8 cellular contexts compared by ENCODE assay signal in the genomic region with DNA sequence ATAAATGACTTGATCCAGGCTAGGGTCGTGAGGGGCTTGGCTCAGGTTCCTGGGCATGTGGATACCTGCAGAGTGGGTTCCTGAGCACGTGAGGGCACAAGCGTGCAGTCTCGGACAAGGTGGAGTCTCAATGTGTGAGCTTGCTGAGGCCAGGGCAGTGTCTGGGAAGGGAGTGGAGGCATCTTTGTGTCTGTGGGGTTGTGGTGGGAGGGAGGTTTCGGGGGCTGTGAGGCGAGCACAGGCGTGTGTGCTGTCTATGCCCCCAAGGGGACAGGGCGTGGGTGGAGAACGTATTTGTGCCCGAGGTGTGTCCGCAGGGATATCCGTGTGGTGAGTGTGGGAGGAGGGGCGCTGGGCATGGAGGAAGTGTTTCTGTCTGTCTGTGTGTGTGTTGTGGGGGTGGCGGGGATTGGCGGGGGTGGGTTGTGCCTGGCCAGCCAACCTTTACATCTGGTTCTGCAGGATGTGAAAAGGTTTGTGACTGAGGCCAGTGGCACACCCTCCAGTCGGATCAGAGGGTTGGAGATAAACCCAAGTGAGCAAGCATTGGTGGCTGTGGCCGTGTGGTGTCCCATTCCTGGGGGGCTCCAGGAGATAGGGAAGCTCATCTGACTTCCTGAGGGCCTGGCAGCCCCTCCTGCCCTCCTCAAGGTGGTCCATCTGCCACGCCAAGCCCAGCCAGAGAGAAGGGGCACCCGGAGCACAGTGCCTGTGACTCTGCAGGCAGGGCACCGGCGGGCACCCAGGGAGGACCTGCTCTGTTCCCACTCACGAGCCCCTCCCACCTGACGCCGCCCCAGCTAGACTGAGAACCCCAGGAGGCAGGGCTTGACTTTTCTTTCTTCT. TPM values are rescaled to one million over a fixed set of nuclear protein-coding genes. Genes with fewer than 3 reads are reported as not detected.
A peak's percentile ranks its signal among the peaks of the same experiment; 100 is the strongest.
DNase-seq lines count a peak whose midpoint lies in the region; ATAC-seq and TF ChIP-seq lines count a peak whose summit lies in the region.

No MANE protein-coding gene starts in this region.

- H3K27ac ChIP-seq in cingulate gyrus (ENCODE audit: low read depth, low read length) = peak overlapping the region; percentile 61

- peak overlapping the region; percentile 95 for H3K27ac Mint-ChIP-seq in activated naive CD4-positive, alpha-beta T cell treated with anti-CD3 and anti-CD28 coated beads, Interleukin-2, amount 10 ng/mL, durations not matched to agents 7 days and 5 days
- H3K27ac Mint-ChIP-seq in naive B cell = peak overlapping the region; percentile 92 to 100 (median 99)
- no peak overlapping the region for H3K27ac Mint-ChIP-seq in WTC11

- peak; percentile 66 for DNase-seq in activated naive CD4-positive, alpha-beta T cell treated with anti-CD3 and anti-CD28 coated beads, Interleukin-2, amount 10 ng/mL, durations not matched to agents 7 days and 5 days
- no peak for DNase-seq in activated naive CD4-positive, alpha-beta T cell treated with Interleukin-2 at 50 U/mL for 16 hours
- peak; percentile 59 to 70 for DNase-seq in NOMO-1 (lab: John Stamatoyannopoulos, UW; ENCODE audit: unreplicated experiment in 2 of 2)
- DNase-seq in naive B cell = peak; percentile 93
- no peak for DNase-seq in WTC11 (ENCODE audit: low spot score)

- no peak for TF ChIP-seq CTCF in WTC11 (IDR thresholded peaks at IDR 0.05)

- no peaks in the 10 kb centered on the region for H3K9me3 Mint-ChIP-seq in activated naive CD4-positive, alpha-beta T cell treated with anti-CD3 and anti-CD28 coated beads, Interleukin-2, amount 10 ng/mL, durations not matched to agents 7 days and 5 days
- peaks cover 0 to 9% (median under 1%) of the 10 kb centered on the region in 7 donors for H3K9me3 Mint-ChIP-seq in naive B cell
- H3K9me3 Mint-ChIP-seq in WTC11 = peaks cover 4% of the 10 kb centered on the region; the same call in 1 of the 2 replicates

- peaks cover 4% of the 10 kb centered on the region for H3K27me3 Mint-ChIP-seq in activated naive CD4-positive, alpha-beta T cell treated with anti-CD3 and anti-CD28 coated beads, Interleukin-2, amount 10 ng/mL, durations not matched to agents 7 days and 5 days
- H3K27me3 Mint-ChIP-seq in naive B cell (no peaks in the 10 kb centered on the region), WTC11 (ENCODE audit: low read depth) (no peaks in the 10 kb centered on the region; the same call in none of the 2 replicates)

- H3K4me1 Mint-ChIP-seq in activated naive CD4-positive, alpha-beta T cell treated with anti-CD3 and anti-CD28 coated beads, Interleukin-2, amount 10 ng/mL, durations not matched to agents 7 days and 5 days = peaks cover 83% of the 10 kb centered on the region
- peaks cover 52 to 76% (median 69%) of the 10 kb centered on the region in 3 donors for H3K4me1 Mint-ChIP-seq in naive B cell
- H3K4me1 Mint-ChIP-seq in WTC11 = peaks cover 27% of the 10 kb centered on the region

- POLR2A ChIA-PET in WTC11 (lab: Charles Lee) = interaction anchor here (0.9 kb wide), 1 partner anchor 11 kb away, joined by 3 read pairs; no protein-coding TSS in a partner anchor

- H3K4me3 Mint-ChIP-seq in activated naive CD4-positive, alpha-beta T cell treated with anti-CD3 and anti-CD28 coated beads, Interleukin-2, amount 10 ng/mL, durations not matched to agents 7 days and 5 days = peak overlapping the region; percentile 76
- H3K4me3 Mint-ChIP-seq in naive B cell (peak overlapping the region; percentile 71 to 90 (median 80)), WTC11 (no peak overlapping the region)

- CTCF ChIA-PET in activated naive CD4-positive, alpha-beta T cell treated with anti-CD3 and anti-CD28 coated beads, Interleukin-2, amount 10 ng/mL, durations not matched to agents 7 days and 5 days (lab: Charles Lee) = interaction anchor here (0.9 to 6.0 kb wide), 17 partner anchors 9 to 59 kb away, joined by 3 to 88 read pairs (median 7); a partner anchor contains a TSS
- CTCF ChIA-PET in WTC11 (lab: Charles Lee) = interaction anchor here (0.9 to 4.6 kb wide), 27 partner anchors 10 to 369 kb away, joined by 3 to 50 read pairs (median 7); a partner anchor contains a TSS

- ATAC-seq in naive B cell (ENCODE audit: low read depth in 2 of 2) = peak; percentile 70 to 71
- no peak for ATAC-seq in WTC11
- no peak for ATAC-seq in GM21360 (IDR thresholded peaks at IDR 0.05; ENCODE audit: unreplicated experiment)
- no peak for ATAC-seq in HG03565 (IDR thresholded peaks at IDR 0.05; ENCODE audit: unreplicated experiment)

- H3K36me3 Mint-ChIP-seq in activated naive CD4-positive, alpha-beta T cell treated with anti-CD3 and anti-CD28 coated beads, Interleukin-2, amount 10 ng/mL, durations not matched to agents 7 days and 5 days = peaks cover 2% of the 10 kb centered on the region
- H3K36me3 Mint-ChIP-seq in naive B cell = no peaks in the 10 kb centered on the region
- H3K36me3 Mint-ChIP-seq in WTC11 = peaks cover 7% of the 10 kb centered on the region

TF ChIP-seq in WTC11, 78 proteins besides CTCF, POLR2A, EP300 and RAD21:
- TF ChIP-seq, protein P1, sequence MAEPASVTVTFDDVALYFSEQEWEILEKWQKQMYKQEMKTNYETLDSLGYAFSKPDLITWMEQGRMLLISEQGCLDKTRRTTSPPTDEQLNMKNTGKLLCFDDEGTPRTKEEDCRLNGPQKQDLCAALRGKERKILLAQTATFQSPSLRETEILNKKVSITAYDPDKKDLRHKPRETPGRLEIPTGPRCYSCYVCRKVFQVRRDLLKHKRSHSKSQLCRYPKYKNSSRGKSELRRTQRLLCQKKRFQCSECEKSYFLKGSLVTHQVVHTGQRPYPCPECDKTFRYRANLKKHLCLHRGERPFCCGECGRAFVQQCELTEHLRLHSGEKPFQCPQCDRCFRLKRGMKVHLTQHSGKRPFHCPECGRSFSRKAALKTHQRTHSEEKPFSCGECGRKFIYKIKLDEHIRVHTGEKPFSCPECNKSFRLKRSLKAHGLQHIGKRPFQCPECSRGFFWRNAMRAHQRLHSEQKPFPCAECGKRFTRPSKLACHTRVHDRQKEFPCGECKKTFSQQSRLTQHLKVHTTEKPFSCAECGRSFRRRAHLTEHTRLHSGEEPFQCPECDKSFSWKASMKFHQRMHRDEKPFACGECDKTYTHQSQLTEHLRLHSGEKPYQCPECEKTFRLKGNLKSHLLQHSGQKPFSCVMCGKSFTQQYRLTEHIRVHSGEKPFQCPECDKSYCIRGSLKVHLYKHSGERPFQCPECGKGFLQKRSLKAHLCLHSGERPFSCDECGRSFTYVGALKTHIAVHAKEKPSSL (CRISPR knock-in tag; conservative IDR thresholded peaks at IDR 0.05) = no peak
- TF ChIP-seq, protein P2, sequence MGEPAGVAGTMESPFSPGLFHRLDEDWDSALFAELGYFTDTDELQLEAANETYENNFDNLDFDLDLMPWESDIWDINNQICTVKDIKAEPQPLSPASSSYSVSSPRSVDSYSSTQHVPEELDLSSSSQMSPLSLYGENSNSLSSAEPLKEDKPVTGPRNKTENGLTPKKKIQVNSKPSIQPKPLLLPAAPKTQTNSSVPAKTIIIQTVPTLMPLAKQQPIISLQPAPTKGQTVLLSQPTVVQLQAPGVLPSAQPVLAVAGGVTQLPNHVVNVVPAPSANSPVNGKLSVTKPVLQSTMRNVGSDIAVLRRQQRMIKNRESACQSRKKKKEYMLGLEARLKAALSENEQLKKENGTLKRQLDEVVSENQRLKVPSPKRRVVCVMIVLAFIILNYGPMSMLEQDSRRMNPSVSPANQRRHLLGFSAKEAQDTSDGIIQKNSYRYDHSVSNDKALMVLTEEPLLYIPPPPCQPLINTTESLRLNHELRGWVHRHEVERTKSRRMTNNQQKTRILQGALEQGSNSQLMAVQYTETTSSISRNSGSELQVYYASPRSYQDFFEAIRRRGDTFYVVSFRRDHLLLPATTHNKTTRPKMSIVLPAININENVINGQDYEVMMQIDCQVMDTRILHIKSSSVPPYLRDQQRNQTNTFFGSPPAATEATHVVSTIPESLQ (CRISPR knock-in tag; IDR thresholded peaks at IDR 0.05) = no peak
- TF ChIP-seq RELA (CRISPR knock-in tag; IDR thresholded peaks at IDR 0.05; ENCODE audit: borderline replicate concordance) (no peak; the same call in 1 of the 2 replicates), ZNF416 (CRISPR knock-in tag; IDR thresholded peaks at IDR 0.05) (no peak), CBFB (CRISPR knock-in tag; IDR thresholded peaks at IDR 0.05; ENCODE audit: low read depth) (no peak), SOX15 (CRISPR knock-in tag; IDR thresholded peaks at IDR 0.05) (no peak), KAT7 (CRISPR knock-in tag; IDR thresholded peaks at IDR 0.05; ENCODE audit: borderline replicate concordance) (no peak), JUN (CRISPR knock-in tag; IDR thresholded peaks at IDR 0.05) (no peak), NR1H2 (CRISPR knock-in tag; IDR thresholded peaks at IDR 0.05) (no peak), ESRRA (CRISPR knock-in tag; IDR thresholded peaks at IDR 0.05; ENCODE audit: borderline replicate concordance) (no peak), SP1 (CRISPR knock-in tag; conservative IDR thresholded peaks at IDR 0.05) (no peak), ZNF138 (CRISPR knock-in tag; conservative IDR thresholded peaks at IDR 0.05) (no peak)
- TF ChIP-seq, protein P3, sequence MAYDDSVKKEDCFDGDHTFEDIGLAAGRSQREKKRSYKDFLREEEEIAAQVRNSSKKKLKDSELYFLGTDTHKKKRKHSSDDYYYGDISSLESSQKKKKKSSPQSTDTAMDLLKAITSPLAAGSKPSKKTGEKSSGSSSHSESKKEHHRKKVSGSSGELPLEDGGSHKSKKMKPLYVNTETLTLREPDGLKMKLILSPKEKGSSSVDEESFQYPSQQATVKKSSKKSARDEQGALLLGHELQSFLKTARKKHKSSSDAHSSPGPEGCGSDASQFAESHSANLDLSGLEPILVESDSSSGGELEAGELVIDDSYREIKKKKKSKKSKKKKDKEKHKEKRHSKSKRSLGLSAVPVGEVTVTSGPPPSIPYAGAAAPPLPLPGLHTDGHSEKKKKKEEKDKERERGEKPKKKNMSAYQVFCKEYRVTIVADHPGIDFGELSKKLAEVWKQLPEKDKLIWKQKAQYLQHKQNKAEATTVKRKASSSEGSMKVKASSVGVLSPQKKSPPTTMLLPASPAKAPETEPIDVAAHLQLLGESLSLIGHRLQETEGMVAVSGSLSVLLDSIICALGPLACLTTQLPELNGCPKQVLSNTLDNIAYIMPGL (CRISPR knock-in tag; IDR thresholded peaks at IDR 0.05) = no peak
- TF ChIP-seq, protein P4, sequence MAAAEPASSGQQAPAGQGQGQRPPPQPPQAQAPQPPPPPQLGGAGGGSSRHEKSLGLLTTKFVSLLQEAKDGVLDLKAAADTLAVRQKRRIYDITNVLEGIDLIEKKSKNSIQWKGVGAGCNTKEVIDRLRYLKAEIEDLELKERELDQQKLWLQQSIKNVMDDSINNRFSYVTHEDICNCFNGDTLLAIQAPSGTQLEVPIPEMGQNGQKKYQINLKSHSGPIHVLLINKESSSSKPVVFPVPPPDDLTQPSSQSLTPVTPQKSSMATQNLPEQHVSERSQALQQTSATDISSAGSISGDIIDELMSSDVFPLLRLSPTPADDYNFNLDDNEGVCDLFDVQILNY (CRISPR knock-in tag; IDR thresholded peaks at IDR 0.05) = no peak

RNA-seq across cellular contexts. Expression of a gene that starts 57.1 kb away (rescaled TPM):
- polyA plus RNA-seq in naive B cell (ENCODE audit: low read depth in 6 of 6) = 100 to 1,000 TPM; 125 to 367 (median 188) TPM
- total RNA-seq in WTC11 (2021) = 50.4 to 63.4 TPM (median 61.6 TPM) in 3 replicates

Comparison
In these comparisons a context has a peak if more than half of its experiments do, and no peak if none do; other contexts are left out.
1. DNase-seq: peak in activated naive CD4-positive, alpha-beta T cell treated with anti-CD3 and anti-CD28 coated beads, Interleukin-2, amount 10 ng/mL, durations not matched to agents 7 days and 5 days (single experiment), NOMO-1 (2 of 2) and naive B cell (single experiment); none in activated naive CD4-positive, alpha-beta T cell treated with Interleukin-2 at 50 U/mL for 16 hours (single experiment) and WTC11 (single experiment).
2. ATAC-seq: peak in naive B cell (2 of 2); none in WTC11 (single experiment), GM21360 (single experiment) and HG03565 (single experiment).